8 cellular contexts compared by ENCODE assay signal in the genomic region with DNA sequence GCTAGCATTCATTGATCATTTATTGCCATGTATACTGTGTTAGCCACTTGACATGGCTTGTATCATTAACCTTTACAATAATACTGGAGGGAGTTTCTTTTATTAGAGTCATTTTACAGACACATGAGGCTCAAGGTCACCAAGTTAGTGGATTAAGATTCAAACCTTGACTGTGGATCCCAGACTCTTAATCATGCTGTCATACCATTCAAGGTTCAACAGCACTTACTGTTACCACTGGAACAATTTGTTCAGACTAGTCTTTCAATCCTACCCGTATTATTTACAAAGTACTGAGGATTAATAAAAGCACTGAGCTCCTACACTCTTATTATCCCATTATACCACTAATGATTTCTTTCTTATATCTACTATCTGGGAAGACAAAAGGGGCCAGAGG. TPM values are rescaled to one million over a fixed set of nuclear protein-coding genes. Genes with fewer than 3 reads are reported as not detected.
DNase-seq lines count a peak whose midpoint lies in the region; ATAC-seq and TF ChIP-seq lines count a peak whose summit lies in the region.

No MANE protein-coding gene starts in this region.

- no peak for TF ChIP-seq RAD21 in liver (IDR thresholded peaks at IDR 0.05)

- no peak for TF ChIP-seq CTCF in liver (IDR thresholded peaks at IDR 0.05; ENCODE audit: low read depth, low read length, missing input control)
- no peak for TF ChIP-seq CTCF in upper lobe of left lung (IDR thresholded peaks at IDR 0.05)

- no peak for DNase-seq in activated T-cell treated with anti-CD3 and anti-CD28 coated beads, Interleukin-2, amount 50 U/mL, for 4 hours
- no peak for DNase-seq in activated T-cell treated with anti-CD3 and anti-CD28 coated beads, Interleukin-2, amount 50 U/mL, for 48 hours
- no peak for DNase-seq in upper lobe of left lung
- DNase-seq in NCI-H748 treated with DMSO at 0.1 percent for 48 hours (lab: John Stamatoyannopoulos, UW), result no peak
- no peak for DNase-seq in activated CD8-positive, alpha-beta memory T cell treated with anti-CD3 and anti-CD28 coated beads, Interleukin-2, amount 50 U/mL, for 48 hours
- DNase-seq in amniotic stem cell (lab: John Stamatoyannopoulos, UW), result no peak

- H3K4me3 ChIP-seq in liver (ENCODE audit: low read depth in 1 of 3, low read length in 3 of 3), result peak overlapping the region; percentile 65 to 95 (median 89)
- peak overlapping the region in 3 of 4 donors; percentile 54 to 63 (median 62) for H3K4me3 ChIP-seq in upper lobe of left lung

- no peaks in the 10 kb centered on the region for H3K9me3 Mint-ChIP-seq in activated T-cell treated with anti-CD3 and anti-CD28 coated beads, Interleukin-2, amount 50 U/mL, for 4 hours

- peak overlapping the region; percentile 94 for H3K4me3 Mint-ChIP-seq in activated T-cell treated with anti-CD3 and anti-CD28 coated beads, Interleukin-2, amount 50 U/mL, for 4 hours

- H3K27me3 Mint-ChIP-seq in activated T-cell treated with anti-CD3 and anti-CD28 coated beads, Interleukin-2, amount 50 U/mL, for 4 hours (ENCODE audit: low read depth), result no peaks in the 10 kb centered on the region

- H3K36me3 ChIP-seq in liver (ENCODE audit: control insufficient read depth in 4 of 4, insufficient read depth in 3 of 4, low read depth in 1 of 4, low read length in 3 of 4), result peaks cover 8 to 25% (median 17%) of the 10 kb centered on the region in 4 donors
- peaks cover under 1 to 37% (median 16%) of the 10 kb centered on the region in 4 donors for H3K36me3 ChIP-seq in upper lobe of left lung

- peaks cover 26% of the 10 kb centered on the region for H3K36me3 Mint-ChIP-seq in activated T-cell treated with anti-CD3 and anti-CD28 coated beads, Interleukin-2, amount 50 U/mL, for 4 hours (ENCODE audit: insufficient read depth)

- 67% methylated on average over 1 of the region's 1 CpG for WGBS in liver
- 19 to 52% methylated on average over 1 of the region's 1 CpG for WGBS in upper lobe of left lung, 2 donors

- H3K4me1 ChIP-seq in liver (ENCODE audit: control insufficient read depth in 4 of 4, insufficient read depth in 4 of 4, low read length in 3 of 4), result peaks cover 0 to 20% (median 14%) of the 10 kb centered on the region in 4 donors
- H3K4me1 ChIP-seq in upper lobe of left lung, result peaks cover 14 to 31% (median 19%) of the 10 kb centered on the region in 4 donors

- H3K9ac ChIP-seq in liver (ENCODE audit: low read depth in 1 of 2, low read length in 2 of 2), result peak overlapping the region in 1 of 2 donors; percentile 66

- peaks cover 35% of the 10 kb centered on the region for H3K4me1 Mint-ChIP-seq in activated T-cell treated with anti-CD3 and anti-CD28 coated beads, Interleukin-2, amount 50 U/mL, for 4 hours (ENCODE audit: low read depth)

- no peak for TF ChIP-seq EP300 in upper lobe of left lung (IDR thresholded peaks at IDR 0.05)

- H3K27ac ChIP-seq in angular gyrus (ENCODE audit: low read depth, low read length) (peak overlapping the region; percentile 80), liver (ENCODE audit: low read depth in 1 of 2, low read length in 2 of 2) (peak overlapping the region in 1 of 2 donors; percentile 69), upper lobe of left lung (peak overlapping the region; percentile 91 to 94 (median 93))

- no peak for TF ChIP-seq POLR2A in upper lobe of left lung (IDR thresholded peaks at IDR 0.05)

- no peak for ATAC-seq in activated T-cell treated with anti-CD3 and anti-CD28 coated beads, Interleukin-2, amount 50 U/mL, for 4 hours
- no peak for ATAC-seq in upper lobe of left lung (ENCODE audit: low FRiP score in 2 of 2)

- no peaks in the 10 kb centered on the region for H3K9me3 ChIP-seq in liver (ENCODE audit: control insufficient read depth in 4 of 4, low read length in 3 of 4)
- H3K9me3 ChIP-seq in upper lobe of left lung, result no peaks in the 10 kb centered on the region

- H3K27me3 ChIP-seq in liver (ENCODE audit: control insufficient read depth in 4 of 4, insufficient read depth in 4 of 4, low read length in 3 of 4), result no peaks in the 10 kb centered on the region
- H3K27me3 ChIP-seq in upper lobe of left lung, result no peaks in the 10 kb centered on the region

TF ChIP-seq in liver, 16 proteins besides CTCF, POLR2A, EP300 and RAD21:
- TF ChIP-seq FOXA2 (IDR thresholded peaks at IDR 0.05), result no peak
- no peak for TF ChIP-seq HNF4A (conservative IDR thresholded peaks at IDR 0.05)
- no peak for TF ChIP-seq MAX (IDR thresholded peaks at IDR 0.05)
- no peak for TF ChIP-seq NR2F2 (IDR thresholded peaks at IDR 0.05)
- TF ChIP-seq RXRA (IDR thresholded peaks at IDR 0.05), result no peak
- no peak for TF ChIP-seq ZBTB33 (IDR thresholded peaks at IDR 0.05)
- TF ChIP-seq, protein P1, sequence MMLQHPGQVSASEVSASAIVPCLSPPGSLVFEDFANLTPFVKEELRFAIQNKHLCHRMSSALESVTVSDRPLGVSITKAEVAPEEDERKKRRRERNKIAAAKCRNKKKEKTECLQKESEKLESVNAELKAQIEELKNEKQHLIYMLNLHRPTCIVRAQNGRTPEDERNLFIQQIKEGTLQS (IDR thresholded peaks at IDR 0.05), result no peak
- TF ChIP-seq, protein P2, sequence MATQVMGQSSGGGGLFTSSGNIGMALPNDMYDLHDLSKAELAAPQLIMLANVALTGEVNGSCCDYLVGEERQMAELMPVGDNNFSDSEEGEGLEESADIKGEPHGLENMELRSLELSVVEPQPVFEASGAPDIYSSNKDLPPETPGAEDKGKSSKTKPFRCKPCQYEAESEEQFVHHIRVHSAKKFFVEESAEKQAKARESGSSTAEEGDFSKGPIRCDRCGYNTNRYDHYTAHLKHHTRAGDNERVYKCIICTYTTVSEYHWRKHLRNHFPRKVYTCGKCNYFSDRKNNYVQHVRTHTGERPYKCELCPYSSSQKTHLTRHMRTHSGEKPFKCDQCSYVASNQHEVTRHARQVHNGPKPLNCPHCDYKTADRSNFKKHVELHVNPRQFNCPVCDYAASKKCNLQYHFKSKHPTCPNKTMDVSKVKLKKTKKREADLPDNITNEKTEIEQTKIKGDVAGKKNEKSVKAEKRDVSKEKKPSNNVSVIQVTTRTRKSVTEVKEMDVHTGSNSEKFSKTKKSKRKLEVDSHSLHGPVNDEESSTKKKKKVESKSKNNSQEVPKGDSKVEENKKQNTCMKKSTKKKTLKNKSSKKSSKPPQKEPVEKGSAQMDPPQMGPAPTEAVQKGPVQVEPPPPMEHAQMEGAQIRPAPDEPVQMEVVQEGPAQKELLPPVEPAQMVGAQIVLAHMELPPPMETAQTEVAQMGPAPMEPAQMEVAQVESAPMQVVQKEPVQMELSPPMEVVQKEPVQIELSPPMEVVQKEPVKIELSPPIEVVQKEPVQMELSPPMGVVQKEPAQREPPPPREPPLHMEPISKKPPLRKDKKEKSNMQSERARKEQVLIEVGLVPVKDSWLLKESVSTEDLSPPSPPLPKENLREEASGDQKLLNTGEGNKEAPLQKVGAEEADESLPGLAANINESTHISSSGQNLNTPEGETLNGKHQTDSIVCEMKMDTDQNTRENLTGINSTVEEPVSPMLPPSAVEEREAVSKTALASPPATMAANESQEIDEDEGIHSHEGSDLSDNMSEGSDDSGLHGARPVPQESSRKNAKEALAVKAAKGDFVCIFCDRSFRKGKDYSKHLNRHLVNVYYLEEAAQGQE (IDR thresholded peaks at IDR 0.05), result no peak
- no peak for TF ChIP-seq HNF4G (IDR thresholded peaks at IDR 0.05)
- no peak for TF ChIP-seq FOXA1 (IDR thresholded peaks at IDR 0.05)
- TF ChIP-seq SP1 (IDR thresholded peaks at IDR 0.05), result no peak
- TF ChIP-seq YY1 (IDR thresholded peaks at IDR 0.05), result no peak
TF ChIP-seq in liver: peak in this region for 0.

RNA-seq across cellular contexts. Expression of gene COX17, which starts 1.2 kb away (rescaled TPM):
- 100 to 1,000 TPM in 2 of 3 donors, 10 to 100 TPM in 1; 94.7 to 118 (median 106) TPM for total RNA-seq in activated T-cell treated with anti-CD3 and anti-CD28 coated beads, Interleukin-2, amount 50 U/mL, for 4 hours
- 10 to 100 TPM; 10.3 to 30.6 TPM for total RNA-seq in liver
- polyA plus RNA-seq in liver, result 100 to 1,000 TPM in 1 of 2 donors, 10 to 100 TPM in 1; 67.3 to 164 TPM
- 10 to 100 TPM; 32.3 to 60.8 (median 51.8) TPM for total RNA-seq in upper lobe of left lung

RNA-seq across cellular contexts. Expression of gene POPDC2, which starts 15.6 kb away (rescaled TPM):
- total RNA-seq in activated T-cell treated with anti-CD3 and anti-CD28 coated beads, Interleukin-2, amount 50 U/mL, for 4 hours, result 1 to 10 TPM in 2 of 3 donors, under 1 TPM in 1; 0.84 to 2.3 (median 2.0) TPM
- total RNA-seq in liver (1 to 10 TPM in 1 of 2 donors, under 1 TPM in 1; 0.37 to 1.1 TPM), upper lobe of left lung (1 to 10 TPM; 2.0 to 5.2 (median 2.2) TPM)
- under 1 TPM; 0.16 to 0.54 TPM for polyA plus RNA-seq in liver

RNA-seq across cellular contexts. Expression of gene CFAP91, which starts 26.8 kb away (rescaled TPM):
- total RNA-seq in activated T-cell treated with anti-CD3 and anti-CD28 coated beads, Interleukin-2, amount 50 U/mL, for 4 hours, result under 1 TPM; 0.16 to 0.29 (median 0.25) TPM
- total RNA-seq in liver (1 to 10 TPM in 1 of 2 donors, under 1 TPM in 1; 0.23 to 1.3 TPM), upper lobe of left lung (10 to 100 TPM in 2 of 6 donors, 1 to 10 TPM in 4; 2.3 to 47.8 (median 6.6) TPM)
- polyA plus RNA-seq in liver, result under 1 TPM; 0.48 to 0.63 TPM
